Comparison of ENCODE assay signal across 8 cellular contexts in genomic region chr17:57832711-57833596, GRCh38. TPM values are rescaled to one million over a fixed set of nuclear protein-coding genes. Genes with fewer than 3 reads are reported as not detected.
DNase-seq lines count a peak whose midpoint lies in the region; ATAC-seq, FAIRE-seq and TF ChIP-seq lines count a peak whose summit lies in the region.

No MANE protein-coding gene starts in this region.

- H3K9ac ChIP-seq in colonic mucosa (ENCODE audit: low read depth in 2 of 2, low read length in 2 of 2): peak overlapping the region in 1 of 2 donors; percentile 15

- no peak for TF ChIP-seq POLR2A in H54 (IDR thresholded peaks at IDR 0.05; ENCODE audit: low read depth, low read length)

- no peak for ATAC-seq in HG03108 (IDR thresholded peaks at IDR 0.05; ENCODE audit: unreplicated experiment)

- no peaks in the 10 kb centered on the region for H3K4me1 ChIP-seq in colonic mucosa

- TF ChIP-seq CTCF in colonic mucosa (IDR thresholded peaks at IDR 0.05): peak; percentile 78

- peak; percentile 55 for FAIRE-seq in H54 (lab: Jason Lieb, UNC)

- no peaks in the 10 kb centered on the region for H3K9me3 ChIP-seq in colonic mucosa

- H3K36me3 ChIP-seq in colonic mucosa: no peaks in the 10 kb centered on the region

- H3K27ac ChIP-seq in colonic mucosa: no peak overlapping the region
- H3K27ac ChIP-seq in layer of hippocampus (ENCODE audit: low read depth, low read length): peak overlapping the region; percentile 71

- H3K4me3 ChIP-seq in colonic mucosa: peak overlapping the region; percentile 11

- no peaks in the 10 kb centered on the region for H3K27me3 ChIP-seq in colonic mucosa
- H3K27me3 ChIP-seq in layer of hippocampus (ENCODE audit: control insufficient read depth, insufficient read depth, low read length): no peaks in the 10 kb centered on the region

- DNase-seq in AML-193 (lab: John Stamatoyannopoulos, UW): peak; percentile 89 to 91
- no peak for DNase-seq in H54 (ENCODE audit: insufficient read length, low spot score)
- DNase-seq in NCI-H345 treated with DMSO at 0.1 percent for 48 hours (lab: John Stamatoyannopoulos, UW; ENCODE audit: unreplicated experiment): peak; percentile 64
- DNase-seq in activated CD4-positive, alpha-beta T cell treated with anti-CD3 and anti-CD28 coated beads for 24 hours (ENCODE audit: low read depth in 2 of 2): peak; percentile 61 to 62
- peak; percentile 64 for DNase-seq in colonic mucosa
- DNase-seq in stimulated activated CD4-positive, alpha-beta T cell treated with anti-CD3 and anti-CD28 coated beads, Interleukin-1b, Interleukin-23, amount 100 ng/mL, for 1 hour (ENCODE audit: low read depth in 2 of 2): peak; percentile 22 to 40

- intact Hi-C loops in colonic mucosa (cut with DNase I): loop anchor here (5.0 kb wide), 1 partner anchor 696 kb away; no protein-coding TSS in a partner anchor

RNA-seq across cellular contexts. Expression of gene MRPS23, which starts 16.9 kb away (rescaled TPM):
- 10 to 100 TPM; 19.3 to 43.6 TPM for total RNA-seq in colonic mucosa
